In the genomic region with DNA sequence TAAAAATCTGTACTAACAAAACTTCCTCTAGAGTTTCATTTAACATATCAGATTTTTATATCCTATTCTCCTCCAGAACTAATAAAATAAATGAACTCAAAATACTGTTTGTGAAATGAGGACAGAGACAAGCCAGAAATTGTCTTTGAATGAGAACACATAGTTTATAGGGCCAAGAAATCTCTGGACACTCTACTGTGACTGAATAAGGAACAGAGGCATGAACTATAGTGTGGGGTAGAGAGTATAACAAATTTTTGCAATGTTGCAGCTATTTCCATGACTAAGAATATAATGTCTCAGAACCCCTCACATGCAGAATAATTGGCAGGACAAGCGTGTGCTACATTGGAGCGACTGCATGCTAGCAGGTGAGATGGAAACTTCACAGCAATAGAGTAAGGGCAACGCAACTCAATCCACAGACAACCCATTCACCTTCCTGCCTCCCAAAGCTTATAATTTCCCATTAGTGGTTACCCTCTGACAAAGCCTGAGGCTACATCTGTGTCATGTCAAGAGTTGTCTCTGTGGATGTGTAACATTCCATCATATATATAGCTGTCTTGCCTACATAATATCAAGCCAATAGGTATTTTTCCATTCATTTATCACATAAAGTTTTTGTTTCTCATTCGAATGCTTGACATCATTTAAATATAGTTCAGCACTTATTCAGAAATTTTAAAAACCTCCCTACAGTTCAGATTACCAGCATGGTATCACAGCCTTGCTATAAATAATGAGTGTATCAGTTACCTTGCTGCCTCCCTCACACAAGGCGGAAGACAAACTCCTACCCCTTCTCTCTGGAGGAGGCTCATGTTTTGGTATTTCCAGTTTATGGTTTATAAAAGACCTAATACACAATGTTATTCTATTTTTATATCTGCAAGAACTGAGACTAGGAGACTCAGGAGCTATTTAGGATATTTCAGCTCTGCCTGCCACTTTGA, we compare ENCODE assay signal across 16 cellular contexts. TPM values are rescaled to one million over a fixed set of nuclear protein-coding genes. Genes with fewer than 3 reads are reported as not detected.
A peak's percentile ranks its signal among the peaks of the same experiment; 100 is the strongest.
DNase-seq lines count a peak whose midpoint lies in the region; ATAC-seq, FAIRE-seq and TF ChIP-seq lines count a peak whose summit lies in the region.
"Had no signal": no experiment of that assay in that cellular context is flagged by ENCODE, and none has a peak within 500 bp of the region (broad histone marks: within the 10 kb centered on the region; RNA-seq: fewer than 3 reads in every experiment).

No MANE protein-coding gene starts in this region.

- H3K4me2 ChIP-seq in SK-N-SH (no peak overlapping the region), hepatocyte (no peak overlapping the region)

- WGBS in SK-N-SH (ENCODE audit: low lambda C conversion rate), result 80% methylated on average over 5 of the region's 5 CpGs
- 76% methylated on average over 5 of the region's 5 CpGs for WGBS in hepatocyte (ENCODE audit: low lambda C conversion rate, missing lambda C conversion rate)
- 91 to 95% methylated on average over 5 of the region's 5 CpGs for WGBS in sigmoid colon, 2 donors

- H4K20me1 ChIP-seq in SK-N-SH (ENCODE audit: insufficient read depth) (no peaks in the 10 kb centered on the region), hepatocyte (ENCODE audit: insufficient read depth, poor library complexity, severe bottlenecking) (no peaks in the 10 kb centered on the region)

- TF ChIP-seq EP300 in SK-N-SH (IDR thresholded peaks at IDR 0.05; ENCODE audit: borderline replicate concordance in 1 of 2, low read depth in 1 of 2, low read length in 1 of 2) (no peak), sigmoid colon (IDR thresholded peaks at IDR 0.05) (no peak)

- TF ChIP-seq RAD21 in SK-N-SH (IDR thresholded peaks at IDR 0.05; ENCODE audit: low read length), result no peak

- intact Hi-C loops in sigmoid colon (cut with DNase I), result no loop called here

- no peak for TF ChIP-seq CTCF in SK-N-SH (IDR thresholded peaks at IDR 0.05)
- no peak for TF ChIP-seq CTCF in hepatocyte (IDR thresholded peaks at IDR 0.05; ENCODE audit: poor library complexity)
- TF ChIP-seq CTCF in sigmoid colon (IDR thresholded peaks at IDR 0.05), result no peak

- POLR2A ChIA-PET in SK-N-SH (lab: Yijun Ruan, JAX), result no interaction called here

- H3K36me3 ChIP-seq in SK-N-SH (replicated peaks in 1 of 2; ENCODE audit: control insufficient read depth in 1 of 2, insufficient read depth in 2 of 2, low read length in 1 of 2) (no peaks in the 10 kb centered on the region), hepatocyte (replicated peaks; ENCODE audit: insufficient read depth, low read depth) (no peaks in the 10 kb centered on the region), sigmoid colon (no peaks in the 10 kb centered on the region)
- H3K36me3 ChIP-seq: BE2C had no signal

- peak; percentile 83 for FAIRE-seq in endometrium (lab: Jason Lieb, UNC)

- H3K27ac ChIP-seq in SK-N-SH (ENCODE audit: low read depth in 2 of 2, low read length in 1 of 2) (no peak overlapping the region), hepatocyte (peak overlapping the region; percentile 24), sigmoid colon (peak overlapping the region in 3 of 4 donors; percentile 50 to 70 (median 52))
- H3K27ac ChIP-seq: HL-60 had no signal

- no peak for ATAC-seq in HG03378 (IDR thresholded peaks at IDR 0.05; ENCODE audit: unreplicated experiment)
- ATAC-seq: Panc1 had no signal

- H3K27me3 ChIP-seq in SK-N-SH (ENCODE audit: insufficient read depth) (no peaks in the 10 kb centered on the region), hepatocyte (no peaks in the 10 kb centered on the region), sigmoid colon (no peaks in the 10 kb centered on the region)
- H3K27me3 ChIP-seq: BE2C had no signal

- CTCF ChIA-PET in SK-N-SH (lab: Yijun Ruan, JAX), result no interaction called here

- H3F3A ChIP-seq in SK-N-SH (replicated peaks; ENCODE audit: insufficient read depth), result no peaks in the 10 kb centered on the region

- no peak overlapping the region for H3K9ac ChIP-seq in SK-N-SH

- H3K4me3 ChIP-seq in SK-N-SH (ENCODE audit: low read depth in 2 of 2, low read length in 1 of 2), result no peak overlapping the region
- H3K4me3 ChIP-seq in hepatocyte, result no peak overlapping the region
- H3K4me3 ChIP-seq in sigmoid colon, result no peak overlapping the region

- TF ChIP-seq POLR2A in sigmoid colon (IDR thresholded peaks at IDR 0.05), result no peak

- no peak for DNase-seq in SK-N-SH
- DNase-seq in hepatocyte (ENCODE audit: low spot score), result no peak
- no peak for DNase-seq in sigmoid colon
- DNase-seq in NCI-H774 (lab: John Stamatoyannopoulos, UW), result no peak
- DNase-seq in NCI-H2171 (lab: John Stamatoyannopoulos, UW), result no peak
- DNase-seq: BE2C; CD4-positive, alpha-beta memory T cell; DND-41; GDM1; NCI-H1048; NCI-H345; SIG-M5 had no signal

- H3K79me2 ChIP-seq in SK-N-SH (ENCODE audit: insufficient read depth) (no peaks in the 10 kb centered on the region), hepatocyte (no peaks in the 10 kb centered on the region)

- H3K9me2 ChIP-seq in SK-N-SH (no peaks in the 10 kb centered on the region), hepatocyte (replicated peaks; ENCODE audit: insufficient read depth) (no peaks in the 10 kb centered on the region)

- H3K9me3 ChIP-seq in SK-N-SH, result no peaks in the 10 kb centered on the region
- H3K9me3 ChIP-seq in hepatocyte (ENCODE audit: low read depth), result no peaks in the 10 kb centered on the region
- no peaks in the 10 kb centered on the region for H3K9me3 ChIP-seq in sigmoid colon
- H3K9me3 ChIP-seq: BE2C had no signal

- no peaks in the 10 kb centered on the region; a peak in 1 of 4 replicates for H3K4me1 ChIP-seq in SK-N-SH (ENCODE audit: control insufficient read depth in 1 of 2, insufficient read depth in 2 of 2, low read depth in 1 of 2, low read length in 1 of 2)
- H3K4me1 ChIP-seq in hepatocyte (ENCODE audit: insufficient read depth), result no peaks in the 10 kb centered on the region
- peaks cover 0 to 32% (median 22%) of the 10 kb centered on the region in 4 donors for H3K4me1 ChIP-seq in sigmoid colon
- H3K4me1 ChIP-seq: BE2C had no signal

- no peak overlapping the region for H2AFZ ChIP-seq in SK-N-SH (ENCODE audit: low read depth)
- H2AFZ ChIP-seq in hepatocyte, result no peak overlapping the region

TF ChIP-seq in SK-N-SH, 30 proteins besides CTCF, POLR2A, EP300 and RAD21:
- TF ChIP-seq TCF12 (IDR thresholded peaks at IDR 0.05), result 0 out of 2 replicates have a peak, but pooled peaks have one; percentile 6
- TF ChIP-seq MEF2A (IDR thresholded peaks at IDR 0.05; ENCODE audit: borderline replicate concordance, low read depth), result no peak

RNA-seq across cellular contexts. Expression of gene ECHDC1, which starts 47.9 kb away (rescaled TPM):
- polyA plus RNA-seq in SK-N-SH (2012; rRNA removed) (23.3 and 36.1 TPM in 2 replicates), hepatocyte (60.7 and 61.4 TPM in 2 replicates), sigmoid colon (10 to 100 TPM; 48.6 to 66.6 (median 58.4) TPM)
- 48.9 and 55.9 TPM in 2 replicates for polyA plus RNA-seq in SK-N-SH (2012; cell fraction: cytosol; rRNA removed)
- polyA plus RNA-seq in SK-N-SH (2012; cell fraction: nucleus; rRNA removed), result 6.4 and 18.1 TPM in 2 replicates
- total RNA-seq in hepatocyte (90.5 and 96.1 TPM in 2 replicates), sigmoid colon (10 to 100 TPM; 77.3 to 97.1 (median 83.5) TPM)

Comparison
In these comparisons a context has a peak if more than half of its experiments do, and no peak if none do; other contexts are left out.
1. H3K27ac ChIP-seq: peak in hepatocyte (single experiment) and sigmoid colon (3 of 4); none in SK-N-SH (0 of 2).